Comparison of ENCODE assay signal across 1 cellular context in the genomic region with DNA sequence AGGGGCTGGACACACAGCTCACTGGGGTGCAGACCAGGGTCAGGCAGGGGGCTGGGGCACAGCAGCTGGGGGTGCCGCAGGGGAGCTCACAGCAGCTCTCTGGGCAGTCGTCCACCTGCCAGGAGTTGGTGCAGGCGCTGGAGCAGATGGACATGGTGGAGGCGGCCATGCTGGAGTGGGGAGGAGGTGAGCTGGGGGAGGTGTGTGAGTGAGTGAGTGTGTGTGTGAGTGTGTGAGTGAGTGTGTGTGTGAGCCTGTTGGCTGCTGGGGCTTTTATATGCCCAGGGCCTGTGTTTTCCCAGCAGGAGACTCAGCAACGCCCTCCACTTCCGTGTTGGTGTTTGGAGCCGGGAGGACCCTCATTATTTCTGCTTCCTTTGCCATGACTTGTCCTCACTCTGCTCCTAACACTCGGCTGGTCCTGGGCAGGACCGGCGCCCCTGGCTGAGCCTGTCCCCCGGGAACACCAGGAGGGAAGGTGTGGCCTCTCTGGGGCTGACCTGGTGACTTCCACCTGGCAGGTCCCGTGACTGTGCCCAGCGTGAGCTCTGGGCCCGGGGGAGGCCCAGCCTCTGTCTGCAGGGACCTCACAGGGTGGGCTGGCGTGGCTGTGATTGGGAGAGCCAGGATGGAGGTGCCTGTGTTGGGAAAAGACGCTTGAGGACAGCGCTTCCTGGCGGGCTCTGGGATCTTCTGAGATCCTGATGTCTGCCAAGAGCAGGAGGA.
TF ChIP-seq lines count a peak whose summit lies in the region.

A gene with protein sequence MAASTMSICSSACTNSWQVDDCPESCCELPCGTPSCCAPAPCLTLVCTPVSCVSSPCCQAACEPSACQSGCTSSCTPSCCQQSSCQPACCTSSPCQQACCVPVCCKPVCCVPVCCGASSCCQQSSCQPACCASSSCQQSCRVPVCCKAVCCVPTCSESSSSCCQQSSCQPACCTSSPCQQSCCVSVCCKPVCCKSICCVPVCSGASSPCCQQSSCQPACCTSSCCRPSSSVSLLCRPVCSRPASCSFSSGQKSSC (minus strand): TSS at position 216 of the 726 bp plus-strand sequence. CDS start 47 bp downstream, at position 169.

TF ChIP-seq in HCT116, 20 proteins besides CTCF, POLR2A, EP300 and RAD21 (continued from another document):
- TF ChIP-seq, protein P1, sequence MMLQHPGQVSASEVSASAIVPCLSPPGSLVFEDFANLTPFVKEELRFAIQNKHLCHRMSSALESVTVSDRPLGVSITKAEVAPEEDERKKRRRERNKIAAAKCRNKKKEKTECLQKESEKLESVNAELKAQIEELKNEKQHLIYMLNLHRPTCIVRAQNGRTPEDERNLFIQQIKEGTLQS (IDR thresholded peaks at IDR 0.05) = no peak
- TF ChIP-seq CBX3 (IDR thresholded peaks at IDR 0.05; ENCODE audit: low read depth) = no peak
- no peak for TF ChIP-seq SRF (IDR thresholded peaks at IDR 0.05; ENCODE audit: low read depth)
- no peak for TF ChIP-seq SIN3A (IDR thresholded peaks at IDR 0.05; ENCODE audit: low read depth)
- no peak for TF ChIP-seq EZH2 (IDR thresholded peaks at IDR 0.05)
- no peak for TF ChIP-seq JUND (IDR thresholded peaks at IDR 0.05)
- TF ChIP-seq SP1 (IDR thresholded peaks at IDR 0.05; ENCODE audit: low read depth) = no peak
- no peak for TF ChIP-seq ELF1 (IDR thresholded peaks at IDR 0.05; ENCODE audit: borderline replicate concordance, low read depth)
- TF ChIP-seq ZNF274 (IDR thresholded peaks at IDR 0.05; ENCODE audit: low read depth, low read length) = no peak
- no peak for TF ChIP-seq EZH2phosphoT487 (IDR thresholded peaks at IDR 0.05; ENCODE audit: borderline replicate concordance)
- TF ChIP-seq, protein P2, sequence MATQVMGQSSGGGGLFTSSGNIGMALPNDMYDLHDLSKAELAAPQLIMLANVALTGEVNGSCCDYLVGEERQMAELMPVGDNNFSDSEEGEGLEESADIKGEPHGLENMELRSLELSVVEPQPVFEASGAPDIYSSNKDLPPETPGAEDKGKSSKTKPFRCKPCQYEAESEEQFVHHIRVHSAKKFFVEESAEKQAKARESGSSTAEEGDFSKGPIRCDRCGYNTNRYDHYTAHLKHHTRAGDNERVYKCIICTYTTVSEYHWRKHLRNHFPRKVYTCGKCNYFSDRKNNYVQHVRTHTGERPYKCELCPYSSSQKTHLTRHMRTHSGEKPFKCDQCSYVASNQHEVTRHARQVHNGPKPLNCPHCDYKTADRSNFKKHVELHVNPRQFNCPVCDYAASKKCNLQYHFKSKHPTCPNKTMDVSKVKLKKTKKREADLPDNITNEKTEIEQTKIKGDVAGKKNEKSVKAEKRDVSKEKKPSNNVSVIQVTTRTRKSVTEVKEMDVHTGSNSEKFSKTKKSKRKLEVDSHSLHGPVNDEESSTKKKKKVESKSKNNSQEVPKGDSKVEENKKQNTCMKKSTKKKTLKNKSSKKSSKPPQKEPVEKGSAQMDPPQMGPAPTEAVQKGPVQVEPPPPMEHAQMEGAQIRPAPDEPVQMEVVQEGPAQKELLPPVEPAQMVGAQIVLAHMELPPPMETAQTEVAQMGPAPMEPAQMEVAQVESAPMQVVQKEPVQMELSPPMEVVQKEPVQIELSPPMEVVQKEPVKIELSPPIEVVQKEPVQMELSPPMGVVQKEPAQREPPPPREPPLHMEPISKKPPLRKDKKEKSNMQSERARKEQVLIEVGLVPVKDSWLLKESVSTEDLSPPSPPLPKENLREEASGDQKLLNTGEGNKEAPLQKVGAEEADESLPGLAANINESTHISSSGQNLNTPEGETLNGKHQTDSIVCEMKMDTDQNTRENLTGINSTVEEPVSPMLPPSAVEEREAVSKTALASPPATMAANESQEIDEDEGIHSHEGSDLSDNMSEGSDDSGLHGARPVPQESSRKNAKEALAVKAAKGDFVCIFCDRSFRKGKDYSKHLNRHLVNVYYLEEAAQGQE (IDR thresholded peaks at IDR 0.05; ENCODE audit: low read depth) = no peak
TF ChIP-seq in HCT116: peak in this region for 0.
